9 cellular contexts compared by ENCODE assay signal in the genomic region with DNA sequence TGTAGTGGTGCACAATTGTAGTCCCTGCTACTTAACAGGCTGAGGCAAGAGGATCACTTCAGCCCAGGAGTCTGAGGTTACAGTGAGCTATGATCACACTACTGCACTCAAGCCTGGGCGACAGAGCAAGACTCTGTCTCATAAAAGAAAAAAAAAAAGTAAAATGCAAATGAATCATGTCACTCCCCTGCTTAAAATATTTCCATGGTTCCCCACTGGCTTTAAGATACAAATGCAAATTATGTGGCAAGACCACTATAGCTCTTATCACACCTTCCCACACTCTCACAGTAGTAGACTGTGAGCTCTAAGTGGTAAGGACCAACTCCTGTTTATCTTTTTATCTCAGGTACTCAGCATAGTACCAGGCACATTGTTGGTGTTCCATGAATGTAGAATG. TPM values are rescaled to one million over a fixed set of nuclear protein-coding genes. Genes with fewer than 3 reads are reported as not detected.
DNase-seq lines count a peak whose midpoint lies in the region; ATAC-seq and TF ChIP-seq lines count a peak whose summit lies in the region.
"Not testable (repeated sequence)": the region's sequence is repeated elsewhere in the genome, so short reads cannot be mapped to it uniquely, and the experiment has no call there.
"Had no signal": no experiment of that assay in that cellular context is flagged by ENCODE, and none has a peak within 500 bp of the region (broad histone marks: within the 10 kb centered on the region; RNA-seq: fewer than 3 reads in every experiment).

No MANE protein-coding gene starts in this region.

- H3K4me1 Mint-ChIP-seq in activated T-helper 17 cell treated with anti-CD3 and anti-CD28 coated beads, Interleukin-2, amount 50 U/mL, for 72 hours; stimulated activated naive B cell treated with anti-CD40 and anti-IgM and Interleukin-4, amounts not matched to agents 10 μg/mL and 1 μg/mL and 100 μg/mL, for 72 hours: not testable (repeated sequence)

- not testable (repeated sequence) for TF ChIP-seq POLR2A in GM18505 (IDR thresholded peaks at IDR 0.05; ENCODE audit: borderline replicate concordance, extremely low read depth, insufficient read depth, insufficient read length)

- not testable (repeated sequence) for H3K27ac Mint-ChIP-seq in activated T-helper 17 cell treated with anti-CD3 and anti-CD28 coated beads, Interleukin-2, amount 50 U/mL, for 72 hours; stimulated activated naive B cell treated with anti-CD40 and anti-IgM and Interleukin-4, amounts not matched to agents 10 μg/mL and 1 μg/mL and 100 μg/mL, for 72 hours

- H3K36me3 Mint-ChIP-seq in activated T-helper 17 cell treated with anti-CD3 and anti-CD28 coated beads, Interleukin-2, amount 50 U/mL, for 72 hours (ENCODE audit: low read depth); stimulated activated naive B cell treated with anti-CD40 and anti-IgM and Interleukin-4, amounts not matched to agents 10 μg/mL and 1 μg/mL and 100 μg/mL, for 72 hours: not testable (repeated sequence)

- peak; percentile 85 for ATAC-seq in GM18505 (IDR thresholded peaks at IDR 0.05; ENCODE audit: unreplicated experiment)
- ATAC-seq in GM19035 (IDR thresholded peaks at IDR 0.05; ENCODE audit: unreplicated experiment) = peak; percentile 82
- peak; percentile 88 for ATAC-seq in GM21515 (IDR thresholded peaks at IDR 0.05; ENCODE audit: unreplicated experiment)
- ATAC-seq in HG02763 (IDR thresholded peaks at IDR 0.05; ENCODE audit: unreplicated experiment) = peak; percentile 82
- ATAC-seq in HG03108 (IDR thresholded peaks at IDR 0.05; ENCODE audit: unreplicated experiment) = peak; percentile 76
- peak; percentile 94 for ATAC-seq in HG03521 (IDR thresholded peaks at IDR 0.05; ENCODE audit: unreplicated experiment)
- peak; percentile 90 for ATAC-seq in activated T-helper 17 cell treated with anti-CD3 and anti-CD28 coated beads, Interleukin-2, amount 50 U/mL, for 72 hours (replicated peaks)
- ATAC-seq in stimulated activated naive B cell treated with anti-CD40 and anti-IgM and Interleukin-4, amounts not matched to agents 10 μg/mL and 1 μg/mL and 100 μg/mL, for 72 hours (replicated peaks) = peak; percentile 93 to 94

- H3K4me3 Mint-ChIP-seq in activated T-helper 17 cell treated with anti-CD3 and anti-CD28 coated beads, Interleukin-2, amount 50 U/mL, for 72 hours; stimulated activated naive B cell treated with anti-CD40 and anti-IgM and Interleukin-4, amounts not matched to agents 10 μg/mL and 1 μg/mL and 100 μg/mL, for 72 hours: not testable (repeated sequence)

- not testable (repeated sequence) for H3K27me3 Mint-ChIP-seq in activated T-helper 17 cell treated with anti-CD3 and anti-CD28 coated beads, Interleukin-2, amount 50 U/mL, for 72 hours; stimulated activated naive B cell treated with anti-CD40 and anti-IgM and Interleukin-4, amounts not matched to agents 10 μg/mL and 1 μg/mL and 100 μg/mL, for 72 hours

- H3K9me3 Mint-ChIP-seq in activated T-helper 17 cell treated with anti-CD3 and anti-CD28 coated beads, Interleukin-2, amount 50 U/mL, for 72 hours; stimulated activated naive B cell treated with anti-CD40 and anti-IgM and Interleukin-4, amounts not matched to agents 10 μg/mL and 1 μg/mL and 100 μg/mL, for 72 hours: not testable (repeated sequence)

- not testable (repeated sequence) for DNase-seq in stimulated activated naive B cell treated with anti-CD40 and anti-IgM and Interleukin-4, amounts not matched to agents 10 μg/mL and 1 μg/mL and 100 μg/mL, for 72 hours

RNA-seq across cellular contexts. Expression of a gene that starts 53.6 kb away (rescaled TPM):
- 10 to 100 TPM; 24.1 to 24.4 TPM for total RNA-seq in activated T-helper 17 cell treated with anti-CD3 and anti-CD28 coated beads, Interleukin-2, amount 50 U/mL, for 72 hours

RNA-seq across cellular contexts. Expression of a gene that starts 54.3 kb away (rescaled TPM):
- total RNA-seq in activated T-helper 17 cell treated with anti-CD3 and anti-CD28 coated beads, Interleukin-2, amount 50 U/mL, for 72 hours = 10 to 100 TPM; 11.0 to 14.7 TPM
- total RNA-seq: ascending aorta had no signal
